9 cellular contexts compared by ENCODE assay signal in genomic region chr3:116140100-116140689, GRCh38.
A peak's percentile ranks its signal among the peaks of the same experiment; 100 is the strongest.
DNase-seq lines count a peak whose midpoint lies in the region; ATAC-seq, FAIRE-seq and TF ChIP-seq lines count a peak whose summit lies in the region.
"Had no signal": no experiment of that assay in that cellular context is flagged by ENCODE, and none has a peak within 500 bp of the region (broad histone marks: within the 10 kb centered on the region; RNA-seq: fewer than 3 reads in every experiment).

No MANE protein-coding gene starts in this region.

- H3K9me3 ChIP-seq in WERI-Rb-1 (ENCODE audit: severe bottlenecking) (no peaks in the 10 kb centered on the region), kidney (ENCODE audit: control insufficient read depth in 1 of 2, low read length in 2 of 2) (peaks cover 0 to 1% of the 10 kb centered on the region in 2 donors)
- H3K9me3 ChIP-seq: HAP-1 had no signal

- peak; percentile 60 for ATAC-seq in GM19035 (IDR thresholded peaks at IDR 0.05; ENCODE audit: unreplicated experiment)
- no peak for ATAC-seq in activated T-helper 17 cell treated with anti-CD3 and anti-CD28 coated beads, Interleukin-2, amount 50 U/mL, for 72 hours (replicated peaks)

- no peaks in the 10 kb centered on the region for H3K36me3 Mint-ChIP-seq in activated T-helper 17 cell treated with anti-CD3 and anti-CD28 coated beads, Interleukin-2, amount 50 U/mL, for 72 hours (ENCODE audit: low read depth)

- no peaks in the 10 kb centered on the region for H3K4me1 ChIP-seq in kidney (ENCODE audit: control insufficient read depth in 1 of 2, insufficient read depth in 1 of 2, low read depth in 1 of 2, low read length in 2 of 2)
- H3K4me1 ChIP-seq: HAP-1 had no signal

- H3K9me3 Mint-ChIP-seq in activated T-helper 17 cell treated with anti-CD3 and anti-CD28 coated beads, Interleukin-2, amount 50 U/mL, for 72 hours, result no peaks in the 10 kb centered on the region

- TF ChIP-seq CTCF in WERI-Rb-1 (IDR thresholded peaks at IDR 0.05; ENCODE audit: low read depth, low read length) (peak; percentile 62), kidney (IDR thresholded peaks at IDR 0.05; ENCODE audit: borderline replicate concordance, extremely low read depth, insufficient read depth) (peak; percentile 74)

- H3K27me3 Mint-ChIP-seq in activated T-helper 17 cell treated with anti-CD3 and anti-CD28 coated beads, Interleukin-2, amount 50 U/mL, for 72 hours, result no peaks in the 10 kb centered on the region

- H3K27ac ChIP-seq in WERI-Rb-1 (no peak overlapping the region), kidney (ENCODE audit: low read depth in 2 of 2, low read length in 2 of 2) (no peak overlapping the region)

- H3K36me3 ChIP-seq in WERI-Rb-1, result no peaks in the 10 kb centered on the region
- H3K36me3 ChIP-seq in kidney (ENCODE audit: control insufficient read depth in 1 of 2, insufficient read depth in 2 of 2, low read length in 2 of 2), result no peaks in the 10 kb centered on the region
- H3K36me3 ChIP-seq: HAP-1 had no signal

- DNase-seq in AML-193 (lab: John Stamatoyannopoulos, UW) (peak; percentile 40 to 59), NAMALWA (ENCODE audit: low spot score) (peak; percentile 47), WERI-Rb-1 (no peak), kidney (no peak)
- DNase-seq in activated CD4-positive, alpha-beta T cell treated with anti-CD3 and anti-CD28 coated beads for 48 hours, result no peak
- DNase-seq in activated CD4-positive, alpha-beta T cell treated with anti-CD3 and anti-CD28 coated beads, Interleukin-2, amount 50 U/mL, for 48 hours, result no peak

- no peaks in the 10 kb centered on the region for H3K27me3 ChIP-seq in WERI-Rb-1 (ENCODE audit: insufficient read depth, low read depth, severe bottlenecking)

- no peaks in the 10 kb centered on the region for H3K4me1 Mint-ChIP-seq in activated T-helper 17 cell treated with anti-CD3 and anti-CD28 coated beads, Interleukin-2, amount 50 U/mL, for 72 hours

- H3K4me3 Mint-ChIP-seq in activated T-helper 17 cell treated with anti-CD3 and anti-CD28 coated beads, Interleukin-2, amount 50 U/mL, for 72 hours, result no peak overlapping the region

- H3K9ac ChIP-seq in kidney (ENCODE audit: low read length in 2 of 2), result no peak overlapping the region

- intact Hi-C loops in kidney (cut with DNase I), result no loop called here

- H3K4me3 ChIP-seq in WERI-Rb-1 (ENCODE audit: low read depth, low read length) (no peak overlapping the region), kidney (ENCODE audit: low read length in 2 of 2) (no peak overlapping the region)
- H3K4me3 ChIP-seq: HAP-1 had no signal

- FAIRE-seq in kidney (lab: Jason Lieb, UNC), result peak; percentile 70

- H3K27ac Mint-ChIP-seq in activated T-helper 17 cell treated with anti-CD3 and anti-CD28 coated beads, Interleukin-2, amount 50 U/mL, for 72 hours, result no peak overlapping the region

Comparison
In these comparisons a context has a peak if more than half of its experiments do, and no peak if none do; other contexts are left out.
1. DNase-seq: peak in AML-193 (2 of 2) and NAMALWA (single experiment); none in WERI-Rb-1 (single experiment), kidney (single experiment), activated CD4-positive, alpha-beta T cell treated with anti-CD3 and anti-CD28 coated beads for 48 hours (single experiment) and activated CD4-positive, alpha-beta T cell treated with anti-CD3 and anti-CD28 coated beads, Interleukin-2, amount 50 U/mL, for 48 hours (0 of 2).